38 cellular contexts compared by ENCODE assay signal in the genomic region with DNA sequence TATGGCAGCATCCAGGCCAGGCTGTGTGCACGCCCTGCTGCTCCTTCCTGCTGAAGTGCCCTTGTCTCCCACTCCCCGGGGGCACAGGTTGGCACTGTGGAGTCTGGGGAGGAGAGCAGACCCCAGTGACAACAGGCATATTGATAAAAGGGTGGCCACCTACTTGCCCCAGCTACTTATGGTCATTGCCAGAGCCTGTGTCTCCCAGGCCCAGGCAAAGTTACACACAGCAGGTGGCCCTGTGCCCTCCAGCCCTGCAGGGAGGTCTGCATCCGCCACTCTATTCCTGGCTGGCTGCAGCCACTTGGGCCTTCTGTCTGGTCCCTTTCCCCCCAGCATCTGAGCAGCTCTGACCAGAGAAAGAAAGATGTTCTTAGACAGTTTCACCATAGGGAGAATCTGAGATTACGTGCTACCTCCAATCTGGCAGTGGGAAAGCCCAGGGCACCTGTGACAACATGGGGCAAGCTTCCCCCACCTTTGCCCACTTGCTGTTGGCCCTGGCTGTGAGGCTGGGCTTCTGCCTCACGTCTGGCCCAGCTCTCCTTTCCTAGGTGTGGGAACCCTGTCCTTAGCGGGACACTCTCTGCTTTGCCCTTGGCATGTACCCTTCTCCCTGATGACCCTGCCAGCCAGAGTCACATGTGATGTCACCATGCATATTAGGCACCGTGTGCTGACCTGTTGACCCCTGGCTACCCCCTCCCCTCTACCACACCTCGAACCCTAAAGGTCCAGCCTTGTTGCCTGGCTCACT.
"Had no signal": no experiment of that assay in that cellular context is flagged by ENCODE, and none has a peak within 500 bp of the region (broad histone marks: within the 10 kb centered on the region; RNA-seq: fewer than 3 reads in every experiment).

No MANE protein-coding gene starts in this region.

- H3K27ac Mint-ChIP-seq: activated CD4-positive, alpha-beta memory T cell treated with anti-CD3 and anti-CD28 coated beads for 36 hours; activated CD4-positive, alpha-beta T cell treated with anti-CD3 and anti-CD28 coated beads for 36 hours; activated CD4-positive, alpha-beta T cell treated with anti-CD3 and anti-CD28 coated beads, Interleukin-2, amount 10 ng/mL, durations not matched to agents 24 days and 14 days; activated CD8-positive, alpha-beta memory T cell treated with anti-CD3 and anti-CD28 coated beads, Interleukin-2, amount 10 ng/mL, durations not matched to agents 7 days and 5 days; activated CD8-positive, alpha-beta T cell treated with anti-CD3 and anti-CD28 coated beads, Interleukin-2, amount 10 ng/mL, durations not matched to agents 7 days and 5 days; activated naive CD4-positive, alpha-beta T cell treated with anti-CD3 and anti-CD28 coated beads for 36 hours; activated naive CD4-positive, alpha-beta T cell treated with anti-CD3 and anti-CD28 coated beads, Interleukin-2, amount 50 U/mL, for 24 hours; activated naive CD8-positive, alpha-beta T cell treated with anti-CD3 and anti-CD28 coated beads for 36 hours; activated naive CD8-positive, alpha-beta T cell treated with anti-CD3 and anti-CD28 coated beads, Interleukin-2, amount 50 U/mL, for 24 hours; activated T-helper 1 cell treated with anti-CD3 and anti-CD28 coated beads, Interleukin-12 subunit alpha, Interleukin-12 subunit beta, Interleukin-2, Interleukin-4 antibody, amounts not matched to agents 30 ng/mL and 10 ng/mL and 1 ng/mL, durations not matched to agents 14 hours and 24 hours and 36 hours; activated T-helper 2 cell treated with anti-CD3 and anti-CD28 coated beads, Interferon-gamma antibody, Interleukin-2, Interleukin-4, amounts not matched to agents 10 μg/mL and 5 μg/mL and 100 μg/mL, durations not matched to agents 14 hours and 24 hours and 36 hours; T-helper 17 cell; T-helper 2 cell treated with Interferon-gamma antibody and Interleukin-4, amounts not matched to agents 5 μg/mL and 100 μg/mL, for 36 hours had no signal

- H3K9me3 ChIP-seq: adrenal gland, colonic mucosa, esophagus muscularis mucosa, gastrocnemius medialis, heart left ventricle had no signal

- H3K4me1 ChIP-seq: colonic mucosa, foreskin keratinocyte, gastrocnemius medialis, heart left ventricle had no signal

- DNase-seq: activated CD4-positive, alpha-beta memory T cell treated with anti-CD3 and anti-CD28 coated beads for 36 hours; activated CD4-positive, alpha-beta T cell treated with anti-CD3 and anti-CD28 coated beads for 36 hours; activated CD4-positive, alpha-beta T cell treated with anti-CD3 and anti-CD28 coated beads, Interleukin-2, amount 10 ng/mL, durations not matched to agents 24 days and 14 days; activated CD4-positive, CD25-positive, alpha-beta regulatory T cell; activated CD4-positive, CD25-positive, alpha-beta regulatory T cell treated with anti-CD3 and anti-CD28 coated beads, Interleukin-2, amount 50 U/mL, for 72 hours; activated CD8-positive, alpha-beta memory T cell treated with anti-CD3 and anti-CD28 coated beads, Interleukin-2, amount 10 ng/mL, durations not matched to agents 7 days and 5 days; activated CD8-positive, alpha-beta memory T cell treated with anti-CD3 and anti-CD28 coated beads, Interleukin-2, amount 50 U/mL, for 4 hours; activated CD8-positive, alpha-beta T cell treated with anti-CD3 and anti-CD28 coated beads, Interleukin-2, amount 10 ng/mL, durations not matched to agents 7 days and 5 days; activated effector memory CD4-positive, alpha-beta T cell treated with anti-CD3 and anti-CD28 coated beads, Interleukin-2, amount 50 U/mL, for 16 hours; activated naive CD4-positive, alpha-beta T cell treated with anti-CD3 and anti-CD28 coated beads for 36 hours; activated naive CD8-positive, alpha-beta T cell treated with anti-CD3 and anti-CD28 coated beads for 36 hours; activated naive CD8-positive, alpha-beta T cell treated with anti-CD3 and anti-CD28 coated beads, Interleukin-2, amount 50 U/mL, for 24 hours; activated T-cell treated with anti-CD3 and anti-CD28 coated beads, Interleukin-2, amount 50 U/mL, for 1 hour; activated T-cell treated with anti-CD3 and anti-CD28 coated beads, Interleukin-2, amount 50 U/mL, for 48 hours; adrenal gland; amygdala; aorta; brain microvascular endothelial cell; central memory CD4-positive, alpha-beta T cell; cerebellar nuclear complex; colonic mucosa; dorsolateral prefrontal cortex; effector CD4-positive, alpha-beta T cell; effector memory CD8-positive, alpha-beta T cell; erythroblast; foreskin keratinocyte; gastrocnemius medialis; glutamatergic neuron; heart left ventricle; T-helper 1 cell; T-helper 17 cell; T1000; WERI-Rb-1 had no signal

- H3K4me3 ChIP-seq: adrenal gland, colonic mucosa, dorsolateral prefrontal cortex, esophagus muscularis mucosa, gastrocnemius medialis, heart left ventricle had no signal

- H3K27ac ChIP-seq: adrenal gland, brain microvascular endothelial cell, colonic mucosa, dorsolateral prefrontal cortex, esophagus muscularis mucosa, foreskin keratinocyte, gastrocnemius medialis, heart left ventricle, WERI-Rb-1 had no signal

- H3K27me3 Mint-ChIP-seq: activated CD4-positive, alpha-beta memory T cell treated with anti-CD3 and anti-CD28 coated beads for 36 hours; activated CD4-positive, alpha-beta T cell treated with anti-CD3 and anti-CD28 coated beads for 36 hours; activated CD4-positive, alpha-beta T cell treated with anti-CD3 and anti-CD28 coated beads, Interleukin-2, amount 10 ng/mL, durations not matched to agents 24 days and 14 days; activated CD8-positive, alpha-beta memory T cell treated with anti-CD3 and anti-CD28 coated beads, Interleukin-2, amount 10 ng/mL, durations not matched to agents 7 days and 5 days; activated naive CD4-positive, alpha-beta T cell treated with anti-CD3 and anti-CD28 coated beads, Interleukin-2, amount 50 U/mL, for 24 hours; activated naive CD8-positive, alpha-beta T cell treated with anti-CD3 and anti-CD28 coated beads for 36 hours; activated naive CD8-positive, alpha-beta T cell treated with anti-CD3 and anti-CD28 coated beads, Interleukin-2, amount 50 U/mL, for 24 hours had no signal

- H3K27me3 ChIP-seq: adrenal gland, brain microvascular endothelial cell, colonic mucosa, dorsolateral prefrontal cortex, esophagus muscularis mucosa, foreskin keratinocyte, gastrocnemius medialis, heart left ventricle had no signal

- H3K9me3 Mint-ChIP-seq: activated CD4-positive, alpha-beta memory T cell treated with anti-CD3 and anti-CD28 coated beads for 36 hours; activated CD4-positive, alpha-beta T cell treated with anti-CD3 and anti-CD28 coated beads, Interleukin-2, amount 10 ng/mL, durations not matched to agents 24 days and 14 days; activated naive CD4-positive, alpha-beta T cell treated with anti-CD3 and anti-CD28 coated beads for 36 hours; activated naive CD4-positive, alpha-beta T cell treated with anti-CD3 and anti-CD28 coated beads, Interleukin-2, amount 50 U/mL, for 24 hours; activated naive CD8-positive, alpha-beta T cell treated with anti-CD3 and anti-CD28 coated beads for 36 hours; activated naive CD8-positive, alpha-beta T cell treated with anti-CD3 and anti-CD28 coated beads, Interleukin-2, amount 50 U/mL, for 24 hours; activated T-helper 1 cell treated with anti-CD3 and anti-CD28 coated beads, Interleukin-12 subunit alpha, Interleukin-12 subunit beta, Interleukin-2, Interleukin-4 antibody, amounts not matched to agents 30 ng/mL and 10 ng/mL and 1 ng/mL, durations not matched to agents 14 hours and 24 hours and 36 hours; activated T-helper 2 cell treated with anti-CD3 and anti-CD28 coated beads, Interferon-gamma antibody, Interleukin-2, Interleukin-4, amounts not matched to agents 10 μg/mL and 5 μg/mL and 100 μg/mL, durations not matched to agents 14 hours and 24 hours and 36 hours; effector memory CD8-positive, alpha-beta T cell; T-helper 2 cell treated with Interferon-gamma antibody and Interleukin-4, amounts not matched to agents 5 μg/mL and 100 μg/mL, for 36 hours had no signal

- H3K4me1 Mint-ChIP-seq: activated CD4-positive, alpha-beta T cell treated with anti-CD3 and anti-CD28 coated beads for 36 hours; activated CD4-positive, alpha-beta T cell treated with anti-CD3 and anti-CD28 coated beads, Interleukin-2, amount 10 ng/mL, durations not matched to agents 24 days and 14 days; activated CD8-positive, alpha-beta memory T cell treated with anti-CD3 and anti-CD28 coated beads, Interleukin-2, amount 10 ng/mL, durations not matched to agents 7 days and 5 days; activated naive CD4-positive, alpha-beta T cell treated with anti-CD3 and anti-CD28 coated beads, Interleukin-2, amount 50 U/mL, for 24 hours; activated naive CD8-positive, alpha-beta T cell treated with anti-CD3 and anti-CD28 coated beads for 36 hours; activated naive CD8-positive, alpha-beta T cell treated with anti-CD3 and anti-CD28 coated beads, Interleukin-2, amount 50 U/mL, for 24 hours; T-helper 17 cell had no signal

- ATAC-seq: activated CD4-positive, alpha-beta T cell treated with anti-CD3 and anti-CD28 coated beads for 36 hours; activated CD8-positive, alpha-beta memory T cell treated with anti-CD3 and anti-CD28 coated beads, Interleukin-2, amount 10 ng/mL, durations not matched to agents 7 days and 5 days; activated CD8-positive, alpha-beta T cell treated with anti-CD3 and anti-CD28 coated beads, Interleukin-2, amount 10 ng/mL, durations not matched to agents 7 days and 5 days; activated naive CD8-positive, alpha-beta T cell treated with anti-CD3 and anti-CD28 coated beads, Interleukin-2, amount 50 U/mL, for 24 hours; effector memory CD8-positive, alpha-beta T cell; foreskin keratinocyte; gastrocnemius medialis; T-helper 17 cell had no signal

- H3K36me3 ChIP-seq: adrenal gland, brain microvascular endothelial cell, colonic mucosa, gastrocnemius medialis, WERI-Rb-1 had no signal

- H3K4me3 Mint-ChIP-seq: activated CD4-positive, alpha-beta memory T cell treated with anti-CD3 and anti-CD28 coated beads for 36 hours; activated CD4-positive, alpha-beta T cell treated with anti-CD3 and anti-CD28 coated beads for 36 hours; activated CD4-positive, alpha-beta T cell treated with anti-CD3 and anti-CD28 coated beads, Interleukin-2, amount 10 ng/mL, durations not matched to agents 24 days and 14 days; activated CD8-positive, alpha-beta memory T cell treated with anti-CD3 and anti-CD28 coated beads, Interleukin-2, amount 10 ng/mL, durations not matched to agents 7 days and 5 days; activated CD8-positive, alpha-beta T cell treated with anti-CD3 and anti-CD28 coated beads, Interleukin-2, amount 10 ng/mL, durations not matched to agents 7 days and 5 days; activated naive CD4-positive, alpha-beta T cell treated with anti-CD3 and anti-CD28 coated beads for 36 hours; activated naive CD4-positive, alpha-beta T cell treated with anti-CD3 and anti-CD28 coated beads, Interleukin-2, amount 50 U/mL, for 24 hours; activated naive CD8-positive, alpha-beta T cell treated with anti-CD3 and anti-CD28 coated beads for 36 hours; activated naive CD8-positive, alpha-beta T cell treated with anti-CD3 and anti-CD28 coated beads, Interleukin-2, amount 50 U/mL, for 24 hours; activated T-helper 1 cell treated with anti-CD3 and anti-CD28 coated beads, Interleukin-12 subunit alpha, Interleukin-12 subunit beta, Interleukin-2, Interleukin-4 antibody, amounts not matched to agents 30 ng/mL and 10 ng/mL and 1 ng/mL, durations not matched to agents 14 hours and 24 hours and 36 hours; effector memory CD8-positive, alpha-beta T cell; T-helper 17 cell; T-helper 2 cell treated with Interferon-gamma antibody and Interleukin-4, amounts not matched to agents 5 μg/mL and 100 μg/mL, for 36 hours had no signal

- H3K36me3 Mint-ChIP-seq: activated CD4-positive, alpha-beta memory T cell treated with anti-CD3 and anti-CD28 coated beads for 36 hours; activated CD8-positive, alpha-beta memory T cell treated with anti-CD3 and anti-CD28 coated beads, Interleukin-2, amount 10 ng/mL, durations not matched to agents 7 days and 5 days; activated naive CD4-positive, alpha-beta T cell treated with anti-CD3 and anti-CD28 coated beads, Interleukin-2, amount 50 U/mL, for 24 hours; activated naive CD8-positive, alpha-beta T cell treated with anti-CD3 and anti-CD28 coated beads for 36 hours had no signal
